ENCODE assay signal across 1 cellular context in genomic region chr17:194844-195602, GRCh38.
TF ChIP-seq lines count a peak whose summit lies in the region.

No MANE protein-coding gene starts in this region.

TF ChIP-seq in GM23338, 12 proteins besides CTCF, POLR2A, EP300 and RAD21 (continued from another document):
- no peak for TF ChIP-seq ZNF462 (CRISPR knock-in tag; IDR thresholded peaks at IDR 0.05)
- no peak for TF ChIP-seq ETS1 (IDR thresholded peaks at IDR 0.05)
